In genomic region chrX:13747836-13748235, GRCh38 we compare ENCODE assay signal across 8 cellular contexts. TPM values are rescaled to one million over a fixed set of nuclear protein-coding genes. Genes with fewer than 3 reads are reported as not detected.
A peak's percentile ranks its signal among the peaks of the same experiment; 100 is the strongest.
DNase-seq lines count a peak whose midpoint lies in the region; ATAC-seq and TF ChIP-seq lines count a peak whose summit lies in the region.

No MANE protein-coding gene starts in this region.

- peak overlapping the region; percentile 41 for H3K27ac Mint-ChIP-seq in activated CD8-positive, alpha-beta memory T cell treated with anti-CD3 and anti-CD28 coated beads, Interleukin-2, amount 10 ng/mL, durations not matched to agents 7 days and 5 days
- H3K27ac Mint-ChIP-seq in activated naive CD4-positive, alpha-beta T cell treated with anti-CD3 and anti-CD28 coated beads, Interleukin-2, amount 10 ng/mL, durations not matched to agents 7 days and 5 days, result no peak overlapping the region

- H3K4me1 Mint-ChIP-seq in activated CD8-positive, alpha-beta memory T cell treated with anti-CD3 and anti-CD28 coated beads, Interleukin-2, amount 10 ng/mL, durations not matched to agents 7 days and 5 days, result peaks cover 27% of the 10 kb centered on the region
- H3K4me1 Mint-ChIP-seq in activated naive CD4-positive, alpha-beta T cell treated with anti-CD3 and anti-CD28 coated beads, Interleukin-2, amount 10 ng/mL, durations not matched to agents 7 days and 5 days, result peaks cover 24% of the 10 kb centered on the region

- H3K9me3 ChIP-seq in uterus, result no peaks in the 10 kb centered on the region

- H3K27ac ChIP-seq in uterus, result no peak overlapping the region

- no peaks in the 10 kb centered on the region for H3K9me3 Mint-ChIP-seq in activated CD8-positive, alpha-beta memory T cell treated with anti-CD3 and anti-CD28 coated beads, Interleukin-2, amount 10 ng/mL, durations not matched to agents 7 days and 5 days (ENCODE audit: low read depth)
- no peaks in the 10 kb centered on the region for H3K9me3 Mint-ChIP-seq in activated naive CD4-positive, alpha-beta T cell treated with anti-CD3 and anti-CD28 coated beads, Interleukin-2, amount 10 ng/mL, durations not matched to agents 7 days and 5 days

- no peak for ATAC-seq in activated CD8-positive, alpha-beta memory T cell treated with anti-CD3 and anti-CD28 coated beads, Interleukin-2, amount 10 ng/mL, durations not matched to agents 7 days and 5 days

- H3K4me1 ChIP-seq in uterus, result no peaks in the 10 kb centered on the region

- H3K27me3 Mint-ChIP-seq in activated CD8-positive, alpha-beta memory T cell treated with anti-CD3 and anti-CD28 coated beads, Interleukin-2, amount 10 ng/mL, durations not matched to agents 7 days and 5 days, result no peaks in the 10 kb centered on the region
- no peaks in the 10 kb centered on the region for H3K27me3 Mint-ChIP-seq in activated naive CD4-positive, alpha-beta T cell treated with anti-CD3 and anti-CD28 coated beads, Interleukin-2, amount 10 ng/mL, durations not matched to agents 7 days and 5 days

- peak; percentile 45 for DNase-seq in activated CD8-positive, alpha-beta memory T cell treated with anti-CD3 and anti-CD28 coated beads, Interleukin-2, amount 10 ng/mL, durations not matched to agents 7 days and 5 days
- no peak for DNase-seq in activated CD8-positive, alpha-beta memory T cell treated with anti-CD3 and anti-CD28 coated beads for 24 hours
- DNase-seq in LNCaP clone FGC (ENCODE audit: low read depth) (no peak), hepatic stellate cell (ENCODE audit: low spot score) (peak; percentile 27), uterus (peak in 1 of 2 donors; percentile 62), T-helper 9 cell (no peak), SK-N-DZ (ENCODE audit: low spot score) (no peak)
- peak; percentile 46 for DNase-seq in activated naive CD4-positive, alpha-beta T cell treated with anti-CD3 and anti-CD28 coated beads, Interleukin-2, amount 10 ng/mL, durations not matched to agents 7 days and 5 days

- no peaks in the 10 kb centered on the region for H3K36me3 ChIP-seq in uterus

- H3K27me3 ChIP-seq in uterus, result no peaks in the 10 kb centered on the region

- intact Hi-C loops in uterus (cut with DNase I; ENCODE audit: low total_unique reads), result no loop called here

- CTCF ChIA-PET in activated CD8-positive, alpha-beta memory T cell treated with anti-CD3 and anti-CD28 coated beads, Interleukin-2, amount 10 ng/mL, durations not matched to agents 7 days and 5 days (lab: Charles Lee), result interaction anchor here (1.3 kb wide), 1 partner anchor 30 kb away, joined by 3 read pairs; no protein-coding TSS in a partner anchor
- CTCF ChIA-PET in activated naive CD4-positive, alpha-beta T cell treated with anti-CD3 and anti-CD28 coated beads, Interleukin-2, amount 10 ng/mL, durations not matched to agents 7 days and 5 days (lab: Charles Lee), result interaction anchor here (0.9 to 1.0 kb wide), 2 partner anchors 15 to 60 kb away, joined by 3 read pairs; no protein-coding TSS in a partner anchor

- H3K36me3 Mint-ChIP-seq in activated CD8-positive, alpha-beta memory T cell treated with anti-CD3 and anti-CD28 coated beads, Interleukin-2, amount 10 ng/mL, durations not matched to agents 7 days and 5 days, result peaks cover 41% of the 10 kb centered on the region
- peaks cover 37% of the 10 kb centered on the region for H3K36me3 Mint-ChIP-seq in activated naive CD4-positive, alpha-beta T cell treated with anti-CD3 and anti-CD28 coated beads, Interleukin-2, amount 10 ng/mL, durations not matched to agents 7 days and 5 days

- TF ChIP-seq POLR2A in uterus (IDR thresholded peaks at IDR 0.05), result no peak

- H3K4me3 Mint-ChIP-seq in activated CD8-positive, alpha-beta memory T cell treated with anti-CD3 and anti-CD28 coated beads, Interleukin-2, amount 10 ng/mL, durations not matched to agents 7 days and 5 days, result no peak overlapping the region
- H3K4me3 Mint-ChIP-seq in activated naive CD4-positive, alpha-beta T cell treated with anti-CD3 and anti-CD28 coated beads, Interleukin-2, amount 10 ng/mL, durations not matched to agents 7 days and 5 days, result no peak overlapping the region

- TF ChIP-seq CTCF in LNCaP clone FGC (IDR thresholded peaks at IDR 0.05; ENCODE audit: control insufficient read depth, extremely low read depth, insufficient read depth) (peak; percentile 25; the same call in 1 of the 2 replicates), uterus (IDR thresholded peaks at IDR 0.05) (peak in 3 of 4 experiments; percentile 22 to 49 (median 34))

- H3K4me3 ChIP-seq in LNCaP clone FGC (ENCODE audit: low read depth, low read length) (no peak overlapping the region), uterus (no peak overlapping the region)

RNA-seq across cellular contexts. Expression of gene OFD1, which starts 13.3 kb away (rescaled TPM):
- 10 to 100 TPM; 32.3 to 45.8 TPM for total RNA-seq in activated CD8-positive, alpha-beta memory T cell treated with anti-CD3 and anti-CD28 coated beads, Interleukin-2, amount 10 ng/mL, durations not matched to agents 7 days and 5 days
- total RNA-seq in uterus, result 100 to 1,000 TPM in 1 of 4 donors, 10 to 100 TPM in 3; 24.1 to 172 (median 49.7) TPM
- polyA plus RNA-seq in SK-N-DZ (2014; cell fraction: cytosol; rRNA removed), result 15.8 and 19.5 TPM in 2 replicates
- 75.9 and 91.3 TPM in 2 replicates for polyA plus RNA-seq in SK-N-DZ (2014; cell fraction: nucleus; rRNA removed)

RNA-seq across cellular contexts. Expression of gene TRAPPC2, which starts 13.4 kb away (rescaled TPM):
- total RNA-seq in activated CD8-positive, alpha-beta memory T cell treated with anti-CD3 and anti-CD28 coated beads, Interleukin-2, amount 10 ng/mL, durations not matched to agents 7 days and 5 days, result 10 to 100 TPM; 18.4 to 19.1 TPM
- total RNA-seq in uterus, result 10 to 100 TPM in 3 of 4 donors, 1 to 10 TPM in 1; 5.6 to 48.0 (median 22.8) TPM
- polyA plus RNA-seq in SK-N-DZ (2014; cell fraction: cytosol; rRNA removed), result 43.3 and 48.5 TPM in 2 replicates
- polyA plus RNA-seq in SK-N-DZ (2014; cell fraction: nucleus; rRNA removed), result 25.8 and 33.4 TPM in 2 replicates

RNA-seq across cellular contexts. Expression of gene RAB9A, which starts 58.9 kb away (rescaled TPM):
- 10 to 100 TPM; 13.7 to 20.3 TPM for total RNA-seq in activated CD8-positive, alpha-beta memory T cell treated with anti-CD3 and anti-CD28 coated beads, Interleukin-2, amount 10 ng/mL, durations not matched to agents 7 days and 5 days
- 10 to 100 TPM; 27.2 to 40.2 (median 28.2) TPM for total RNA-seq in uterus
- polyA plus RNA-seq in SK-N-DZ (2014; cell fraction: cytosol; rRNA removed), result 19.4 and 20.2 TPM in 2 replicates
- 5.5 and 14.3 TPM in 2 replicates for polyA plus RNA-seq in SK-N-DZ (2014; cell fraction: nucleus; rRNA removed)

Comparison
In these comparisons a context has a peak if more than half of its experiments do, and no peak if none do; other contexts are left out.
1. DNase-seq: peak in activated CD8-positive, alpha-beta memory T cell treated with anti-CD3 and anti-CD28 coated beads, Interleukin-2, amount 10 ng/mL, durations not matched to agents 7 days and 5 days (single experiment), activated naive CD4-positive, alpha-beta T cell treated with anti-CD3 and anti-CD28 coated beads, Interleukin-2, amount 10 ng/mL, durations not matched to agents 7 days and 5 days (single experiment) and hepatic stellate cell (single experiment); none in activated CD8-positive, alpha-beta memory T cell treated with anti-CD3 and anti-CD28 coated beads for 24 hours (single experiment), LNCaP clone FGC (single experiment), T-helper 9 cell (single experiment) and SK-N-DZ (single experiment).